Comparison of ENCODE assay signal across 1 cellular context in genomic region chr18:62714671-62715438, GRCh38.
A peak's percentile ranks its signal among the peaks of the same experiment; 100 is the strongest.
TF ChIP-seq lines count a peak whose summit lies in the region.

No MANE protein-coding gene starts in this region.

TF ChIP-seq in HepG2, 621 proteins besides CTCF, POLR2A, EP300 and RAD21 (continued from another document and continues in another):
- TF ChIP-seq, protein P1, sequence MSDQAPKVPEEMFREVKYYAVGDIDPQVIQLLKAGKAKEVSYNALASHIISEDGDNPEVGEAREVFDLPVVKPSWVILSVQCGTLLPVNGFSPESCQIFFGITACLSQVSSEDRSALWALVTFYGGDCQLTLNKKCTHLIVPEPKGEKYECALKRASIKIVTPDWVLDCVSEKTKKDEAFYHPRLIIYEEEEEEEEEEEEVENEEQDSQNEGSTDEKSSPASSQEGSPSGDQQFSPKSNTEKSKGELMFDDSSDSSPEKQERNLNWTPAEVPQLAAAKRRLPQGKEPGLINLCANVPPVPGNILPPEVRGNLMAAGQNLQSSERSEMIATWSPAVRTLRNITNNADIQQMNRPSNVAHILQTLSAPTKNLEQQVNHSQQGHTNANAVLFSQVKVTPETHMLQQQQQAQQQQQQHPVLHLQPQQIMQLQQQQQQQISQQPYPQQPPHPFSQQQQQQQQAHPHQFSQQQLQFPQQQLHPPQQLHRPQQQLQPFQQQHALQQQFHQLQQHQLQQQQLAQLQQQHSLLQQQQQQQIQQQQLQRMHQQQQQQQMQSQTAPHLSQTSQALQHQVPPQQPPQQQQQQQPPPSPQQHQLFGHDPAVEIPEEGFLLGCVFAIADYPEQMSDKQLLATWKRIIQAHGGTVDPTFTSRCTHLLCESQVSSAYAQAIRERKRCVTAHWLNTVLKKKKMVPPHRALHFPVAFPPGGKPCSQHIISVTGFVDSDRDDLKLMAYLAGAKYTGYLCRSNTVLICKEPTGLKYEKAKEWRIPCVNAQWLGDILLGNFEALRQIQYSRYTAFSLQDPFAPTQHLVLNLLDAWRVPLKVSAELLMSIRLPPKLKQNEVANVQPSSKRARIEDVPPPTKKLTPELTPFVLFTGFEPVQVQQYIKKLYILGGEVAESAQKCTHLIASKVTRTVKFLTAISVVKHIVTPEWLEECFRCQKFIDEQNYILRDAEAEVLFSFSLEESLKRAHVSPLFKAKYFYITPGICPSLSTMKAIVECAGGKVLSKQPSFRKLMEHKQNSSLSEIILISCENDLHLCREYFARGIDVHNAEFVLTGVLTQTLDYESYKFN (CRISPR knock-in tag; conservative IDR thresholded peaks at IDR 0.05), result peak; percentile 59
- TF ChIP-seq, protein P2, sequence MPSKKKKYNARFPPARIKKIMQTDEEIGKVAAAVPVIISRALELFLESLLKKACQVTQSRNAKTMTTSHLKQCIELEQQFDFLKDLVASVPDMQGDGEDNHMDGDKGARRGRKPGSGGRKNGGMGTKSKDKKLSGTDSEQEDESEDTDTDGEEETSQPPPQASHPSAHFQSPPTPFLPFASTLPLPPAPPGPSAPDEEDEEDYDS (CRISPR knock-in tag; IDR thresholded peaks at IDR 0.05), result peak; percentile 48; the same call in 1 of the 2 replicates
- TF ChIP-seq, protein P3, sequence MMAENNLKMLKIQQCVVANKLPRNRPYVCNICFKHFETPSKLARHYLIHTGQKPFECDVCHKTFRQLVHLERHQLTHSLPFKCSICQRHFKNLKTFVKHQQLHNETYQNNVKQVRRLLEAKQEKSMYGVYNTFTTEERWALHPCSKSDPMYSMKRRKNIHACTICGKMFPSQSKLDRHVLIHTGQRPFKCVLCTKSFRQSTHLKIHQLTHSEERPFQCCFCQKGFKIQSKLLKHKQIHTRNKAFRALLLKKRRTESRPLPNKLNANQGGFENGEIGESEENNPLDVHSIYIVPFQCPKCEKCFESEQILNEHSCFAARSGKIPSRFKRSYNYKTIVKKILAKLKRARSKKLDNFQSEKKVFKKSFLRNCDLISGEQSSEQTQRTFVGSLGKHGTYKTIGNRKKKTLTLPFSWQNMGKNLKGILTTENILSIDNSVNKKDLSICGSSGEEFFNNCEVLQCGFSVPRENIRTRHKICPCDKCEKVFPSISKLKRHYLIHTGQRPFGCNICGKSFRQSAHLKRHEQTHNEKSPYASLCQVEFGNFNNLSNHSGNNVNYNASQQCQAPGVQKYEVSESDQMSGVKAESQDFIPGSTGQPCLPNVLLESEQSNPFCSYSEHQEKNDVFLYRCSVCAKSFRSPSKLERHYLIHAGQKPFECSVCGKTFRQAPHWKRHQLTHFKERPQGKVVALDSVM (CRISPR knock-in tag; IDR thresholded peaks at IDR 0.05), result peak; percentile 64; the same call in 1 of the 2 replicates
- TF ChIP-seq HIVEP1 (CRISPR knock-in tag; IDR thresholded peaks at IDR 0.05) (peak; percentile 97), NR2F1 (CRISPR knock-in tag; IDR thresholded peaks at IDR 0.05) (no peak), MIER3 (CRISPR knock-in tag; IDR thresholded peaks at IDR 0.05; ENCODE audit: borderline replicate concordance) (peak; percentile 72; the same call in 1 of the 2 replicates), MYC (CRISPR knock-in tag; IDR thresholded peaks at IDR 0.05; ENCODE audit: borderline replicate concordance) (peak; percentile 60; the same call in 1 of the 2 replicates), ETV5 (CRISPR knock-in tag; IDR thresholded peaks at IDR 0.05; ENCODE audit: borderline replicate concordance) (peak; percentile 6; the same call in 1 of the 2 replicates), IRF2 (CRISPR knock-in tag; IDR thresholded peaks at IDR 0.05) (peak; percentile 91), NCOA2 (CRISPR knock-in tag; IDR thresholded peaks at IDR 0.05) (0 out of 2 replicates have a peak, but pooled peaks have one; percentile 6), ATF6 (CRISPR knock-in tag; conservative IDR thresholded peaks at IDR 0.05) (no peak), ZFP36L1 (CRISPR knock-in tag; IDR thresholded peaks at IDR 0.05) (0 out of 2 replicates have a peak, but pooled peaks have one; percentile 47), KDM2A (CRISPR knock-in tag; IDR thresholded peaks at IDR 0.05; ENCODE audit: borderline replicate concordance, low read depth) (peak; percentile 27), NR2F2 (IDR thresholded peaks at IDR 0.05; ENCODE audit: borderline replicate concordance, low read depth) (no peak; the same call in 1 of the 2 replicates), STAG1 (CRISPR knock-in tag; IDR thresholded peaks at IDR 0.05) (peak; percentile 93), ZNF224 (CRISPR knock-in tag; IDR thresholded peaks at IDR 0.05) (0 out of 2 replicates have a peak, but pooled peaks have one; percentile 6), MAZ (IDR thresholded peaks at IDR 0.05; ENCODE audit: borderline replicate concordance, low read depth, low read length) (peak; percentile 98; the same call in 1 of the 2 replicates), MAZ (CRISPR knock-in tag; IDR thresholded peaks at IDR 0.05; ENCODE audit: low read depth) (peak; percentile 88), STAT6 (CRISPR knock-in tag; IDR thresholded peaks at IDR 0.05; ENCODE audit: borderline replicate concordance) (no peak; the same call in 1 of the 2 replicates), MAX (IDR thresholded peaks at IDR 0.05) (peak; percentile 80; the same call in 1 of the 2 replicates), ZKSCAN1 (IDR thresholded peaks at IDR 0.05; ENCODE audit: low read length) (no peak), ZNF124 (CRISPR knock-in tag; IDR thresholded peaks at IDR 0.05) (0 out of 2 replicates have a peak, but pooled peaks have one; percentile 18), EHMT2 (IDR thresholded peaks at IDR 0.05; ENCODE audit: borderline replicate concordance, low read depth, low read length) (no peak), SMAD1 (CRISPR knock-in tag; IDR thresholded peaks at IDR 0.05; ENCODE audit: borderline replicate concordance, low read depth) (no peak), ZFP36 (IDR thresholded peaks at IDR 0.05; ENCODE audit: borderline replicate concordance, low read depth, low read length, partially characterized antibody) (peak; percentile 29), ZNF543 (CRISPR knock-in tag; IDR thresholded peaks at IDR 0.05) (0 out of 2 replicates have a peak, but pooled peaks have one; percentile 4), ELF1 (CRISPR knock-in tag; IDR thresholded peaks at IDR 0.05) (peak; percentile 70), ISL2 (CRISPR knock-in tag; IDR thresholded peaks at IDR 0.05) (peak; percentile 68), PCBP1 (IDR thresholded peaks at IDR 0.05; ENCODE audit: borderline replicate concordance, low read depth, low read length) (0 out of 2 replicates have a peak, but pooled peaks have one; percentile 60), ASH2L (IDR thresholded peaks at IDR 0.05; ENCODE audit: insufficient read length, low read depth, low read length) (peak; percentile 54), ETS1 (CRISPR knock-in tag; IDR thresholded peaks at IDR 0.05) (no peak), FOXA3 (CRISPR knock-in tag; IDR thresholded peaks at IDR 0.05) (peak; percentile 61), ZFP62 (CRISPR knock-in tag; IDR thresholded peaks at IDR 0.05) (peak; percentile 97), THRA (CRISPR knock-in tag; IDR thresholded peaks at IDR 0.05; ENCODE audit: borderline replicate concordance) (peak; percentile 32; the same call in 1 of the 2 replicates), ZNF674 (CRISPR knock-in tag; IDR thresholded peaks at IDR 0.05; ENCODE audit: low read depth) (0 out of 2 replicates have a peak, but pooled peaks have one; percentile 65), IRF9 (CRISPR knock-in tag; IDR thresholded peaks at IDR 0.05; ENCODE audit: borderline replicate concordance) (0 out of 2 replicates have a peak, but pooled peaks have one; percentile 35)
- TF ChIP-seq, protein P4, sequence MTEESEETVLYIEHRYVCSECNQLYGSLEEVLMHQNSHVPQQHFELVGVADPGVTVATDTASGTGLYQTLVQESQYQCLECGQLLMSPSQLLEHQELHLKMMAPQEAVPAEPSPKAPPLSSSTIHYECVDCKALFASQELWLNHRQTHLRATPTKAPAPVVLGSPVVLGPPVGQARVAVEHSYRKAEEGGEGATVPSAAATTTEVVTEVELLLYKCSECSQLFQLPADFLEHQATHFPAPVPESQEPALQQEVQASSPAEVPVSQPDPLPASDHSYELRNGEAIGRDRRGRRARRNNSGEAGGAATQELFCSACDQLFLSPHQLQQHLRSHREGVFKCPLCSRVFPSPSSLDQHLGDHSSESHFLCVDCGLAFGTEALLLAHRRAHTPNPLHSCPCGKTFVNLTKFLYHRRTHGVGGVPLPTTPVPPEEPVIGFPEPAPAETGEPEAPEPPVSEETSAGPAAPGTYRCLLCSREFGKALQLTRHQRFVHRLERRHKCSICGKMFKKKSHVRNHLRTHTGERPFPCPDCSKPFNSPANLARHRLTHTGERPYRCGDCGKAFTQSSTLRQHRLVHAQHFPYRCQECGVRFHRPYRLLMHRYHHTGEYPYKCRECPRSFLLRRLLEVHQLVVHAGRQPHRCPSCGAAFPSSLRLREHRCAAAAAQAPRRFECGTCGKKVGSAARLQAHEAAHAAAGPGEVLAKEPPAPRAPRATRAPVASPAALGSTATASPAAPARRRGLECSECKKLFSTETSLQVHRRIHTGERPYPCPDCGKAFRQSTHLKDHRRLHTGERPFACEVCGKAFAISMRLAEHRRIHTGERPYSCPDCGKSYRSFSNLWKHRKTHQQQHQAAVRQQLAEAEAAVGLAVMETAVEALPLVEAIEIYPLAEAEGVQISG (CRISPR knock-in tag; IDR thresholded peaks at IDR 0.05), result peak; percentile 92
- TF ChIP-seq, protein P5, sequence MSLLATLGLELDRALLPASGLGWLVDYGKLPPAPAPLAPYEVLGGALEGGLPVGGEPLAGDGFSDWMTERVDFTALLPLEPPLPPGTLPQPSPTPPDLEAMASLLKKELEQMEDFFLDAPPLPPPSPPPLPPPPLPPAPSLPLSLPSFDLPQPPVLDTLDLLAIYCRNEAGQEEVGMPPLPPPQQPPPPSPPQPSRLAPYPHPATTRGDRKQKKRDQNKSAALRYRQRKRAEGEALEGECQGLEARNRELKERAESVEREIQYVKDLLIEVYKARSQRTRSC (CRISPR knock-in tag; IDR thresholded peaks at IDR 0.05; ENCODE audit: low read depth), result no peak
- TF ChIP-seq, protein P6, sequence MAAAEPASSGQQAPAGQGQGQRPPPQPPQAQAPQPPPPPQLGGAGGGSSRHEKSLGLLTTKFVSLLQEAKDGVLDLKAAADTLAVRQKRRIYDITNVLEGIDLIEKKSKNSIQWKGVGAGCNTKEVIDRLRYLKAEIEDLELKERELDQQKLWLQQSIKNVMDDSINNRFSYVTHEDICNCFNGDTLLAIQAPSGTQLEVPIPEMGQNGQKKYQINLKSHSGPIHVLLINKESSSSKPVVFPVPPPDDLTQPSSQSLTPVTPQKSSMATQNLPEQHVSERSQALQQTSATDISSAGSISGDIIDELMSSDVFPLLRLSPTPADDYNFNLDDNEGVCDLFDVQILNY (CRISPR knock-in tag; conservative IDR thresholded peaks at IDR 0.05), result peak; percentile 40; the same call in 1 of the 2 replicates
